8 cellular contexts compared by ENCODE assay signal in genomic region chr2:10122500-10123280, GRCh38. TPM values are rescaled to one million over a fixed set of nuclear protein-coding genes. Genes with fewer than 3 reads are reported as not detected.
A peak's percentile ranks its signal among the peaks of the same experiment; 100 is the strongest.
DNase-seq lines count a peak whose midpoint lies in the region; ATAC-seq and TF ChIP-seq lines count a peak whose summit lies in the region.

Gene RRM2 (plus strand): TSS chr2:10122739. CDS start chr2:10122799, 60 bp downstream.

- BruUV-seq in PC-3 (replicated peaks; lab: Mats Ljungman, UMichigan): no TSS peak

- H3K9ac ChIP-seq in PC-3 (ENCODE audit: low read length): peak within 1 kb of the TSS; percentile 98
- H3K9ac ChIP-seq in muscle layer of colon (ENCODE audit: low read length): no peak within 1 kb of the TSS

- H3K9me3 ChIP-seq in PC-3 (ENCODE audit: low read length) (no peaks in the 10 kb centered on the region), muscle layer of colon (ENCODE audit: low read length) (no peaks in the 10 kb centered on the region)

- ATAC-seq in GM21717 (IDR thresholded peaks at IDR 0.05; ENCODE audit: unreplicated experiment) (peak; percentile 66), PC-3 (peak; percentile 72), esophagus mucosa (peak; percentile 86)

- peak within 1 kb of the TSS; percentile 70 for H2AFZ ChIP-seq in PC-3 (ENCODE audit: low read length)

- DNase-seq in DMS53 treated with DMSO at 0.1 percent for 48 hours (lab: John Stamatoyannopoulos, UW; ENCODE audit: unreplicated experiment) (peak; percentile 68), KBM-7 (peak; percentile 97), PC-3 (peak; percentile 96), activated T-cell treated with anti-CD3 and anti-CD28 coated beads for 4 hours (peak; percentile 81)
- peak; percentile 97 for DNase-seq in stimulated activated CD8-positive, alpha-beta memory T cell treated with anti-CD3 and anti-CD28 coated beads, Interleukin-4, amount 100 ng/mL, for 48 hours

- H3K36me3 ChIP-seq in PC-3 (ENCODE audit: low read depth, low read length): peaks cover 43% of the 10 kb centered on the region
- H3K36me3 ChIP-seq in muscle layer of colon (ENCODE audit: insufficient read depth, low read length): no peaks in the 10 kb centered on the region

- H3K4me1 ChIP-seq in PC-3 (ENCODE audit: insufficient read depth, low read length) (peaks cover 42% of the 10 kb centered on the region), muscle layer of colon (ENCODE audit: insufficient read depth, low read length) (peaks cover 15% of the 10 kb centered on the region)

- H3K9me2 ChIP-seq in PC-3 (replicated peaks; ENCODE audit: low read length): no peaks in the 10 kb centered on the region

- intact Hi-C loops in PC-3 (cut with micrococcal nuclease): loop anchor here (5.0 kb wide), 2 partner anchors 180 to 455 kb away; partner anchors contain the start of gene HPCAL1

- H3K27me3 ChIP-seq in PC-3 (ENCODE audit: low read length) (no peaks in the 10 kb centered on the region), muscle layer of colon (ENCODE audit: control insufficient read depth in 1 of 2, insufficient read depth in 2 of 2, low read length in 2 of 2) (peaks cover 7 to 17% of the 10 kb centered on the region in 2 donors)

- H3K4me3 ChIP-seq in PC-3 (ENCODE audit: low read length): peak within 1 kb of the TSS; percentile 86
- peak within 1 kb of the TSS; percentile 45 to 80 for H3K4me3 ChIP-seq in muscle layer of colon (ENCODE audit: low read depth in 1 of 2, low read length in 2 of 2)

- no peak for TF ChIP-seq CTCF in PC-3 (conservative IDR thresholded peaks at IDR 0.05; ENCODE audit: low read depth, low read length)

- peaks cover 77% of the 10 kb centered on the region for H3K79me2 ChIP-seq in PC-3 (ENCODE audit: low read length)

- peak within 1 kb of the TSS; percentile 89 for H3K4me2 ChIP-seq in PC-3 (ENCODE audit: low read length)

- in situ Hi-C loops in KBM-7 (cut with MboI; ENCODE audit: low pct_unique_long_range_greater_than_20kb, low sequenced_read_pairs): no loop called here

- peak within 1 kb of the TSS; percentile 95 for H3K27ac ChIP-seq in PC-3 (ENCODE audit: low read length)
- H3K27ac ChIP-seq in muscle layer of colon (ENCODE audit: low read depth, low read length): no peak within 1 kb of the TSS

- H4K20me1 ChIP-seq in PC-3 (ENCODE audit: low read length): peaks cover 24% of the 10 kb centered on the region

- CTCF ChIA-PET in PC-3 (lab: Charles Lee): no interaction called here

- POLR2A ChIA-PET in PC-3 (lab: Charles Lee; ENCODE audit: unreplicated experiment): no interaction called here

- no peaks in the 10 kb centered on the region for H3F3A ChIP-seq in PC-3 (ENCODE audit: low read length, unreplicated experiment)

RNA-seq across cellular contexts. Expression of gene RRM2, which starts in this region (rescaled TPM):
- total RNA-seq in PC-3 (2014; rRNA removed) (229 and 282 TPM in 2 replicates), esophagus mucosa (66.4 TPM)
